ENCODE assay signal across 22 cellular contexts in the genomic region with DNA sequence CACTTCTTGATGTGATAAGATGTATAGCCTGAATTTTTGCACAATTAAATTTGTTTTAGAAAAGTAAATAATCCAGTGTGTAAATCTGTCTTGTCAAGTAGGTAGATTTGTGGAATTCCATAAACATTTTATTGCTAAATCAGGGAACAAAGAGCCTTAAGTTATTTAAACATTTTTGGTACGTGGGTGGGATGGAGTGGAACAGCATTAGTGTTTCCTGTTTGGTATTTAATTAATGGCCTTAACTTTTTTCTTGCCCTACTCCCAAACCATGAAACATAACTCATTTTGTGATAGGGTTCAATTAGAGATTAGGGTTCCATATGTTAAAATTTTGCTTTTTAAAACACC. TPM values are rescaled to one million over a fixed set of nuclear protein-coding genes. Genes with fewer than 3 reads are reported as not detected.
A peak's percentile ranks its signal among the peaks of the same experiment; 100 is the strongest.
DNase-seq lines count a peak whose midpoint lies in the region; ATAC-seq and TF ChIP-seq lines count a peak whose summit lies in the region.
"Had no signal": no experiment of that assay in that cellular context is flagged by ENCODE, and none has a peak within 500 bp of the region (broad histone marks: within the 10 kb centered on the region; RNA-seq: fewer than 3 reads in every experiment).

No MANE protein-coding gene starts in this region.

- no TSS peak for BruUV-seq in mammary epithelial cell (replicated peaks; lab: Mats Ljungman, UMichigan)

- H3K9me3 ChIP-seq in mammary epithelial cell (replicated peaks; ENCODE audit: insufficient read depth, low read length) (no peaks in the 10 kb centered on the region), breast epithelium (no peaks in the 10 kb centered on the region), Loucy (ENCODE audit: insufficient read depth, low read depth, low read length) (no peaks in the 10 kb centered on the region), hepatocyte (ENCODE audit: low read depth) (no peaks in the 10 kb centered on the region)
- H3K9me3 ChIP-seq: BLaER1 had no signal

- H3K27me3 ChIP-seq in mammary epithelial cell (ENCODE audit: insufficient read depth, low read length): no peaks in the 10 kb centered on the region
- H3K27me3 ChIP-seq in breast epithelium: no peaks in the 10 kb centered on the region
- no peaks in the 10 kb centered on the region for H3K27me3 ChIP-seq in Loucy (ENCODE audit: insufficient read depth, low read length, poor library complexity, severe bottlenecking)
- H3K27me3 ChIP-seq in hepatocyte: no peaks in the 10 kb centered on the region
- H3K27me3 ChIP-seq: BLaER1 had no signal

- no peak for DNase-seq in mammary epithelial cell
- DNase-seq in breast epithelium (ENCODE audit: low spot score in 2 of 2): no peak
- DNase-seq in hepatocyte (ENCODE audit: low spot score): no peak
- peak; percentile 34 for DNase-seq in retinal pigment epithelial cell (ENCODE audit: low read depth)
- no peak for DNase-seq in GDM1 (lab: John Stamatoyannopoulos, UW)
- DNase-seq in NCI-H187 (lab: John Stamatoyannopoulos, UW): no peak
- DNase-seq: CD4-positive, CD25-positive, alpha-beta regulatory T cell; COR-L47; GF-D8; Kasumi-1; MV-4-11; NCI-H1105; NCI-H146; NCI-H2029; NCI-H446 treated with DMSO at 0.1 percent for 48 hours; NCI-H526; PC-9; SHP77 had no signal

- dilution Hi-C loops in mammary epithelial cell (cut with HindIII; ENCODE audit: low sequenced_read_pairs): no loop called here

- no peaks in the 10 kb centered on the region for H3F3A ChIP-seq in Loucy (ENCODE audit: low read depth)

- peaks cover 11% of the 10 kb centered on the region for H3K4me1 ChIP-seq in mammary epithelial cell (ENCODE audit: insufficient read depth, low read length)
- H3K4me1 ChIP-seq in breast epithelium: peaks cover 0 to 3% of the 10 kb centered on the region in 2 donors
- H3K4me1 ChIP-seq in Loucy (ENCODE audit: insufficient read depth, low read length, poor library complexity, severe bottlenecking): peaks cover 41% of the 10 kb centered on the region
- H3K4me1 ChIP-seq in hepatocyte (ENCODE audit: insufficient read depth): peaks cover 8% of the 10 kb centered on the region

- H3K79me2 ChIP-seq in mammary epithelial cell (ENCODE audit: insufficient read depth, low read length): peaks cover 81% of the 10 kb centered on the region
- peaks cover 34% of the 10 kb centered on the region for H3K79me2 ChIP-seq in Loucy (ENCODE audit: insufficient read depth, low read length)
- peaks cover 97% of the 10 kb centered on the region for H3K79me2 ChIP-seq in hepatocyte

- intact Hi-C loops in mammary epithelial cell (cut with micrococcal nuclease) (no loop called here), breast epithelium (cut with DNase I; ENCODE audit: low total_unique reads) (no loop called here)

- no peaks in the 10 kb centered on the region for H3K36me3 ChIP-seq in mammary epithelial cell (ENCODE audit: insufficient read depth, low read length)
- no peaks in the 10 kb centered on the region for H3K36me3 ChIP-seq in breast epithelium
- no peaks in the 10 kb centered on the region for H3K36me3 ChIP-seq in Loucy (ENCODE audit: insufficient read depth, low read length)
- no peaks in the 10 kb centered on the region for H3K36me3 ChIP-seq in hepatocyte (replicated peaks; ENCODE audit: insufficient read depth, low read depth)

- ATAC-seq in activated CD4-positive, CD25-positive, alpha-beta regulatory T cell treated with anti-CD3 and anti-CD28 coated beads, Interleukin-2, amount 50 U/mL, for 24 hours: no peak
- ATAC-seq: K562 had no signal

- no peak for TF ChIP-seq POLR2A in breast epithelium (IDR thresholded peaks at IDR 0.05)

- WGBS in mammary epithelial cell (ENCODE audit: low coverage, missing lambda C conversion rate): 10% methylated on average over 1 of the region's 1 CpG
- 33% methylated on average over 1 of the region's 1 CpG for WGBS in hepatocyte (ENCODE audit: low lambda C conversion rate, missing lambda C conversion rate)

- CTCF ChIA-PET in mammary epithelial cell (lab: Charles Lee; ENCODE audit: low non-redundant PET): no interaction called here

- H3K27ac ChIP-seq in mammary epithelial cell (ENCODE audit: insufficient read depth, low read depth, low read length) (no peak overlapping the region), breast epithelium (no peak overlapping the region), hepatocyte (no peak overlapping the region)
- H3K27ac ChIP-seq: BLaER1, PC-9 had no signal

- no peak overlapping the region for H3K9ac ChIP-seq in mammary epithelial cell (ENCODE audit: insufficient read depth, low read length)
- H3K9ac ChIP-seq in Loucy (ENCODE audit: low read depth, low read length, poor library complexity, severe bottlenecking): no peak overlapping the region
- H3K9ac ChIP-seq: BLaER1 had no signal

- no peak overlapping the region for H3K4me3 ChIP-seq in mammary epithelial cell (replicated peaks in 1 of 3; ENCODE audit: insufficient read depth in 1 of 3, low read depth in 2 of 3, low read length in 3 of 3)
- no peak overlapping the region for H3K4me3 ChIP-seq in breast epithelium
- no peak overlapping the region for H3K4me3 ChIP-seq in Loucy (ENCODE audit: low read length, poor library complexity, severe bottlenecking)
- H3K4me3 ChIP-seq in hepatocyte: no peak overlapping the region
- H3K4me3 ChIP-seq in retinal pigment epithelial cell (ENCODE audit: low read length): no peak overlapping the region
- H3K4me3 ChIP-seq: BLaER1, K562, PC-9 had no signal

- H3K4me2 ChIP-seq in mammary epithelial cell (ENCODE audit: insufficient read depth, low read depth, low read length): peak overlapping the region; percentile 15
- H3K4me2 ChIP-seq in Loucy (ENCODE audit: low read depth, low read length, poor library complexity, severe bottlenecking): peak overlapping the region; percentile 48
- peak overlapping the region; percentile 23 for H3K4me2 ChIP-seq in hepatocyte
- H3K4me2 ChIP-seq: BLaER1, PC-9 had no signal

- no peak for TF ChIP-seq CTCF in mammary epithelial cell (conservative IDR thresholded peaks at IDR 0.05 in 1 of 2, IDR thresholded peaks at IDR 0.05 in 1 of 2; ENCODE audit: extremely low read depth in 1 of 2, insufficient read depth in 1 of 2, low read depth in 1 of 2, low read length in 2 of 2)
- TF ChIP-seq CTCF in breast epithelium (IDR thresholded peaks at IDR 0.05): no peak
- no peak for TF ChIP-seq CTCF in Loucy (conservative IDR thresholded peaks at IDR 0.05; ENCODE audit: low read length)
- TF ChIP-seq CTCF in hepatocyte (IDR thresholded peaks at IDR 0.05; ENCODE audit: poor library complexity): no peak
- no peak for TF ChIP-seq CTCF in retinal pigment epithelial cell (conservative IDR thresholded peaks at IDR 0.05; ENCODE audit: low read depth, low read length)

- no peaks in the 10 kb centered on the region for H4K20me1 ChIP-seq in mammary epithelial cell (ENCODE audit: insufficient read depth, low read length)
- no peaks in the 10 kb centered on the region for H4K20me1 ChIP-seq in Loucy (ENCODE audit: insufficient read depth, low read length, poor library complexity, severe bottlenecking)
- peaks cover 22% of the 10 kb centered on the region for H4K20me1 ChIP-seq in hepatocyte (ENCODE audit: insufficient read depth, poor library complexity, severe bottlenecking)

- H3K9me2 ChIP-seq in Loucy (replicated peaks; ENCODE audit: low read depth, low read length): no peaks in the 10 kb centered on the region
- no peaks in the 10 kb centered on the region for H3K9me2 ChIP-seq in hepatocyte (replicated peaks; ENCODE audit: insufficient read depth)

- H2AFZ ChIP-seq in mammary epithelial cell (ENCODE audit: low read depth, low read length) (no peak overlapping the region), Loucy (ENCODE audit: low read length) (no peak overlapping the region), hepatocyte (no peak overlapping the region)
- H2AFZ ChIP-seq: PC-9 had no signal

- in situ Hi-C loops in mammary epithelial cell (cut with MboI; ENCODE audit: low sequenced_read_pairs in 2 of 2): no loop called here

RNA-seq across cellular contexts. Expression of a gene that starts 5.1 kb away (rescaled TPM):
- total RNA-seq in mammary epithelial cell (10 to 100 TPM; 11.0 to 20.4 TPM), breast epithelium (10 to 100 TPM; 20.5 to 38.8 (median 28.8) TPM), hepatocyte (35.8 and 37.7 TPM in 2 replicates)
- polyA plus RNA-seq in mammary epithelial cell (16.8 TPM), hepatocyte (57.4 and 62.3 TPM in 2 replicates)
- 17.5 TPM for polyA minus RNA-seq in mammary epithelial cell

RNA-seq across cellular contexts. Expression of a gene that starts 36.5 kb away (rescaled TPM):
- total RNA-seq in mammary epithelial cell (1 to 10 TPM; 3.8 to 4.2 TPM), breast epithelium (10 to 100 TPM; 48.7 to 95.7 (median 54.1) TPM), hepatocyte (171 and 175 TPM in 2 replicates)
- polyA plus RNA-seq in mammary epithelial cell (4.4 TPM), hepatocyte (56.1 and 76.0 TPM in 2 replicates)
- polyA minus RNA-seq in mammary epithelial cell: 5.3 TPM

Comparison
In these comparisons a context has a peak if more than half of its experiments do, and no peak if none do; other contexts are left out.
1. RNA of a gene that starts 36.5 kb away (total RNA-seq): 171 to 175 TPM in hepatocyte and 48.7 to 95.7 TPM in breast epithelium; 3.8 to 4.2 TPM in mammary epithelial cell; every median in the first group is over 4 times any median in the second.
2. Peak in every context shown above with its lines, with median percentiles within 50 percentile points of each other: H3K4me2 ChIP-seq.